32 cellular contexts compared by ENCODE assay signal in genomic region chr17:27665549-27665948, GRCh38.
"Had no signal": no experiment of that assay in that cellular context is flagged by ENCODE, and none has a peak within 500 bp of the region (broad histone marks: within the 10 kb centered on the region; RNA-seq: fewer than 3 reads in every experiment).

No MANE protein-coding gene starts in this region.

- H3K27ac Mint-ChIP-seq: activated B cell treated with CpG ODN at 0.5 μM for 24 hours; activated CD4-positive, alpha-beta memory T cell treated with anti-CD3 and anti-CD28 coated beads, Interleukin-2, amount 10 ng/mL, durations not matched to agents 7 days and 5 days; activated CD4-positive, alpha-beta T cell treated with anti-CD3 and anti-CD28 coated beads for 36 hours; activated CD4-positive, alpha-beta T cell treated with anti-CD3 and anti-CD28 coated beads, Interleukin-2, amount 10 ng/mL, durations not matched to agents 24 days and 14 days; activated naive CD4-positive, alpha-beta T cell treated with anti-CD3 and anti-CD28 coated beads, Interleukin-2, amount 10 ng/mL, durations not matched to agents 7 days and 5 days; activated naive CD8-positive, alpha-beta T cell treated with anti-CD3 and anti-CD28 coated beads, Interleukin-2, amount 10 ng/mL, durations not matched to agents 7 days and 5 days; activated T-cell treated with anti-CD3 and anti-CD28 coated beads, Interleukin-2, amount 50 U/mL, for 24 hours; activated T-cell treated with anti-CD3 and anti-CD28 coated beads, Interleukin-2, amount 50 U/mL, for 72 hours; dendritic cell treated with granulocyte-macrophage colony-stimulating factor and Interleukin-4, amounts not matched to agents 40 ng/mL and 50 ng/mL, for 4 days; T-helper 17 cell; T-helper 2 cell treated with Interferon-gamma antibody and Interleukin-4, amounts not matched to agents 5 μg/mL and 100 μg/mL, for 36 hours had no signal

- H3K27ac ChIP-seq: body of pancreas, coronary artery, dorsolateral prefrontal cortex, esophagus muscularis mucosa, foreskin keratinocyte, gastrocnemius medialis, WERI-Rb-1 had no signal

- H3K9me3 ChIP-seq: body of pancreas, esophagus muscularis mucosa, gastrocnemius medialis had no signal

- H3K4me1 ChIP-seq: body of pancreas, esophagus muscularis mucosa, foreskin keratinocyte, gastrocnemius medialis had no signal

- H3K27me3 Mint-ChIP-seq: activated B cell treated with CpG ODN at 0.5 μM for 24 hours; activated CD4-positive, alpha-beta memory T cell treated with anti-CD3 and anti-CD28 coated beads, Interleukin-2, amount 10 ng/mL, durations not matched to agents 7 days and 5 days; activated CD4-positive, alpha-beta T cell treated with anti-CD3 and anti-CD28 coated beads for 36 hours; activated CD4-positive, alpha-beta T cell treated with anti-CD3 and anti-CD28 coated beads, Interleukin-2, amount 10 ng/mL, durations not matched to agents 24 days and 14 days; activated naive CD4-positive, alpha-beta T cell treated with anti-CD3 and anti-CD28 coated beads, Interleukin-2, amount 10 ng/mL, durations not matched to agents 7 days and 5 days; activated T-cell treated with anti-CD3 and anti-CD28 coated beads, Interleukin-2, amount 50 U/mL, for 24 hours had no signal

- ATAC-seq: activated CD4-positive, alpha-beta T cell treated with anti-CD3 and anti-CD28 coated beads for 36 hours; activated CD4-positive, CD25-positive, alpha-beta regulatory T cell treated with anti-CD3 and anti-CD28 coated beads, Interleukin-2, amount 50 U/mL, for 24 hours; activated naive CD4-positive, alpha-beta T cell treated with anti-CD3 and anti-CD28 coated beads, Interleukin-2, amount 50 U/mL, for 72 hours; activated T-cell treated with anti-CD3 and anti-CD28 coated beads, Interleukin-2, amount 50 U/mL, for 72 hours; body of pancreas; foreskin keratinocyte; gastrocnemius medialis; T-helper 17 cell had no signal

- H3K27me3 ChIP-seq: body of pancreas, dorsolateral prefrontal cortex, foreskin keratinocyte, gastrocnemius medialis had no signal

- H3K36me3 ChIP-seq: esophagus muscularis mucosa, gastrocnemius medialis, WERI-Rb-1 had no signal

- H3K9me3 Mint-ChIP-seq: activated B cell treated with CpG ODN at 0.5 μM for 24 hours; activated CD4-positive, alpha-beta memory T cell treated with anti-CD3 and anti-CD28 coated beads, Interleukin-2, amount 10 ng/mL, durations not matched to agents 7 days and 5 days; activated CD4-positive, alpha-beta T cell treated with anti-CD3 and anti-CD28 coated beads, Interleukin-2, amount 10 ng/mL, durations not matched to agents 24 days and 14 days; activated naive CD4-positive, alpha-beta T cell treated with anti-CD3 and anti-CD28 coated beads, Interleukin-2, amount 10 ng/mL, durations not matched to agents 7 days and 5 days; activated naive CD4-positive, alpha-beta T cell treated with anti-CD3 and anti-CD28 coated beads, Interleukin-2, amount 50 U/mL, for 72 hours; activated naive CD8-positive, alpha-beta T cell treated with anti-CD3 and anti-CD28 coated beads, Interleukin-2, amount 10 ng/mL, durations not matched to agents 7 days and 5 days; activated T-cell treated with anti-CD3 and anti-CD28 coated beads, Interleukin-2, amount 50 U/mL, for 24 hours; activated T-cell treated with anti-CD3 and anti-CD28 coated beads, Interleukin-2, amount 50 U/mL, for 72 hours; dendritic cell treated with granulocyte-macrophage colony-stimulating factor and Interleukin-4, amounts not matched to agents 40 ng/mL and 50 ng/mL, for 4 days; T-helper 2 cell treated with Interferon-gamma antibody and Interleukin-4, amounts not matched to agents 5 μg/mL and 100 μg/mL, for 36 hours had no signal

- H3K4me1 Mint-ChIP-seq: activated B cell treated with CpG ODN at 0.5 μM for 24 hours; activated CD4-positive, alpha-beta memory T cell treated with anti-CD3 and anti-CD28 coated beads, Interleukin-2, amount 10 ng/mL, durations not matched to agents 7 days and 5 days; activated CD4-positive, alpha-beta T cell treated with anti-CD3 and anti-CD28 coated beads for 36 hours; activated CD4-positive, alpha-beta T cell treated with anti-CD3 and anti-CD28 coated beads, Interleukin-2, amount 10 ng/mL, durations not matched to agents 24 days and 14 days; activated naive CD4-positive, alpha-beta T cell treated with anti-CD3 and anti-CD28 coated beads, Interleukin-2, amount 10 ng/mL, durations not matched to agents 7 days and 5 days; activated naive CD8-positive, alpha-beta T cell treated with anti-CD3 and anti-CD28 coated beads, Interleukin-2, amount 10 ng/mL, durations not matched to agents 7 days and 5 days; T-helper 17 cell had no signal

- H3K36me3 Mint-ChIP-seq: activated naive CD4-positive, alpha-beta T cell treated with anti-CD3 and anti-CD28 coated beads, Interleukin-2, amount 10 ng/mL, durations not matched to agents 7 days and 5 days; activated naive CD4-positive, alpha-beta T cell treated with anti-CD3 and anti-CD28 coated beads, Interleukin-2, amount 50 U/mL, for 72 hours; activated naive CD8-positive, alpha-beta T cell treated with anti-CD3 and anti-CD28 coated beads, Interleukin-2, amount 10 ng/mL, durations not matched to agents 7 days and 5 days had no signal

- DNase-seq: activated B cell treated with CpG ODN at 0.5 μM for 24 hours; activated CD4-positive, alpha-beta memory T cell treated with anti-CD3 and anti-CD28 coated beads, Interleukin-2, amount 10 ng/mL, durations not matched to agents 7 days and 5 days; activated CD4-positive, alpha-beta T cell treated with anti-CD3 and anti-CD28 coated beads for 36 hours; activated CD4-positive, alpha-beta T cell treated with anti-CD3 and anti-CD28 coated beads, Interleukin-2, amount 10 ng/mL, durations not matched to agents 24 days and 14 days; activated CD4-positive, alpha-beta T cell treated with anti-CD3 and anti-CD28 coated beads, Interleukin-2, amount 50 U/mL, for 4 hours; activated gamma-delta T cell; activated naive CD4-positive, alpha-beta T cell; activated naive CD4-positive, alpha-beta T cell treated with anti-CD3 and anti-CD28 coated beads, Interleukin-2, amount 10 ng/mL, durations not matched to agents 7 days and 5 days; activated naive CD8-positive, alpha-beta T cell treated with anti-CD3 and anti-CD28 coated beads, Interleukin-2, amount 10 ng/mL, durations not matched to agents 7 days and 5 days; activated T-cell treated with anti-CD3 and anti-CD28 coated beads for 4 hours; activated T-cell treated with anti-CD3 and anti-CD28 coated beads, Interleukin-2, amount 50 U/mL, for 24 hours; activated T-cell treated with anti-CD3 and anti-CD28 coated beads, Interleukin-2, amount 50 U/mL, for 72 hours; amniotic stem cell; anterior cingulate cortex; body of pancreas; central memory CD4-positive, alpha-beta T cell; cerebellar nuclear complex; effector memory CD4-positive, alpha-beta T cell; erythroblast; foreskin keratinocyte; gastrocnemius medialis; T-helper 1 cell; T-helper 17 cell; T1000; WERI-Rb-1 had no signal

- H3K4me3 Mint-ChIP-seq: activated B cell treated with CpG ODN at 0.5 μM for 24 hours; activated CD4-positive, alpha-beta memory T cell treated with anti-CD3 and anti-CD28 coated beads, Interleukin-2, amount 10 ng/mL, durations not matched to agents 7 days and 5 days; activated CD4-positive, alpha-beta T cell treated with anti-CD3 and anti-CD28 coated beads for 36 hours; activated CD4-positive, alpha-beta T cell treated with anti-CD3 and anti-CD28 coated beads, Interleukin-2, amount 10 ng/mL, durations not matched to agents 24 days and 14 days; activated naive CD4-positive, alpha-beta T cell treated with anti-CD3 and anti-CD28 coated beads, Interleukin-2, amount 10 ng/mL, durations not matched to agents 7 days and 5 days; activated naive CD8-positive, alpha-beta T cell treated with anti-CD3 and anti-CD28 coated beads, Interleukin-2, amount 10 ng/mL, durations not matched to agents 7 days and 5 days; activated T-cell treated with anti-CD3 and anti-CD28 coated beads, Interleukin-2, amount 50 U/mL, for 24 hours; activated T-cell treated with anti-CD3 and anti-CD28 coated beads, Interleukin-2, amount 50 U/mL, for 72 hours; dendritic cell treated with granulocyte-macrophage colony-stimulating factor and Interleukin-4, amounts not matched to agents 40 ng/mL and 50 ng/mL, for 4 days; T-helper 17 cell; T-helper 2 cell treated with Interferon-gamma antibody and Interleukin-4, amounts not matched to agents 5 μg/mL and 100 μg/mL, for 36 hours had no signal

- H3K4me3 ChIP-seq: body of pancreas, coronary artery, dorsolateral prefrontal cortex, esophagus muscularis mucosa, gastrocnemius medialis had no signal
